ENCODE assay signal across 21 cellular contexts in genomic region chr6:45556828-45557227, GRCh38.
DNase-seq lines count a peak whose midpoint lies in the region; ATAC-seq, FAIRE-seq and TF ChIP-seq lines count a peak whose summit lies in the region.
"Had no signal": no experiment of that assay in that cellular context is flagged by ENCODE, and none has a peak within 500 bp of the region (broad histone marks: within the 10 kb centered on the region; RNA-seq: fewer than 3 reads in every experiment).

No MANE protein-coding gene starts in this region.

- no peak overlapping the region for H2AK5ac ChIP-seq in neuronal stem cell (ENCODE audit: low read depth, low read length)

- H3K27me3 Mint-ChIP-seq in GM23338 (ENCODE audit: insufficient read depth, low read depth, poor library complexity) (peaks cover 4% of the 10 kb centered on the region), astrocyte (ENCODE audit: low read depth, unreplicated experiment) (no peaks in the 10 kb centered on the region)
- H3K27me3 Mint-ChIP-seq: activated CD4-positive, alpha-beta memory T cell treated with anti-CD3 and anti-CD28 coated beads, Interleukin-2, amount 10 ng/mL, durations not matched to agents 7 days and 5 days; activated T-cell treated with anti-CD3 and anti-CD28 coated beads, Interleukin-2, amount 50 U/mL, for 24 hours; CD4-positive, alpha-beta T cell; dendritic cell treated with granulocyte-macrophage colony-stimulating factor and Interleukin-4, amounts not matched to agents 40 ng/mL and 50 ng/mL, for 4 days had no signal

- H3K36me3 ChIP-seq in GM23338 (ENCODE audit: insufficient read depth): no peaks in the 10 kb centered on the region
- no peaks in the 10 kb centered on the region for H3K36me3 ChIP-seq in astrocyte (ENCODE audit: insufficient read depth, low read length)
- no peaks in the 10 kb centered on the region for H3K36me3 ChIP-seq in neuronal stem cell (replicated peaks in 1 of 2; ENCODE audit: control insufficient read depth in 2 of 2, insufficient read depth in 2 of 2, low read length in 2 of 2)
- no peaks in the 10 kb centered on the region for H3K36me3 ChIP-seq in transverse colon
- H3K36me3 ChIP-seq: right lobe of liver had no signal

- H3K4me3 ChIP-seq in GM23338: no peak overlapping the region
- no peak overlapping the region for H3K4me3 ChIP-seq in astrocyte (ENCODE audit: insufficient read depth, low read depth, low read length)
- no peak overlapping the region for H3K4me3 ChIP-seq in neuronal stem cell (ENCODE audit: low read length in 2 of 2)
- no peak overlapping the region for H3K4me3 ChIP-seq in transverse colon
- H3K4me3 ChIP-seq: body of pancreas, right lobe of liver had no signal

- peaks cover 2% of the 10 kb centered on the region for H3K79me1 ChIP-seq in neuronal stem cell (ENCODE audit: low read depth, low read length)

- H3K9me3 ChIP-seq in astrocyte (ENCODE audit: insufficient read depth, low read depth, low read length) (no peaks in the 10 kb centered on the region), neuronal stem cell (replicated peaks in 1 of 2; ENCODE audit: control insufficient read depth in 2 of 2, insufficient read depth in 1 of 2, low read depth in 1 of 2, low read length in 2 of 2) (no peaks in the 10 kb centered on the region), transverse colon (no peaks in the 10 kb centered on the region)
- H3K9me3 ChIP-seq: body of pancreas, right lobe of liver had no signal

- no peak overlapping the region for H2BK15ac ChIP-seq in neuronal stem cell (ENCODE audit: low read length)

- H3K4me3 Mint-ChIP-seq in GM23338 (no peak overlapping the region), astrocyte (ENCODE audit: unreplicated experiment) (no peak overlapping the region)
- H3K4me3 Mint-ChIP-seq: activated CD4-positive, alpha-beta memory T cell treated with anti-CD3 and anti-CD28 coated beads, Interleukin-2, amount 10 ng/mL, durations not matched to agents 7 days and 5 days; activated naive CD4-positive, alpha-beta T cell treated with anti-CD3 and anti-CD28 coated beads, Interleukin-2, amount 10 ng/mL, durations not matched to agents 7 days and 5 days; activated T-cell treated with anti-CD3 and anti-CD28 coated beads, Interleukin-2, amount 50 U/mL, for 24 hours; CD4-positive, alpha-beta T cell; dendritic cell treated with granulocyte-macrophage colony-stimulating factor and Interleukin-4, amounts not matched to agents 40 ng/mL and 50 ng/mL, for 4 days had no signal

- H3K36me3 Mint-ChIP-seq in GM23338 (ENCODE audit: low read depth) (no peaks in the 10 kb centered on the region), astrocyte (ENCODE audit: low read depth, unreplicated experiment) (no peaks in the 10 kb centered on the region)

- H3K4ac ChIP-seq in neuronal stem cell (ENCODE audit: low read length): no peak overlapping the region

- no peak overlapping the region for H3K27ac Mint-ChIP-seq in GM23338
- no peak overlapping the region for H3K27ac Mint-ChIP-seq in astrocyte (ENCODE audit: unreplicated experiment)
- H3K27ac Mint-ChIP-seq: activated CD4-positive, alpha-beta memory T cell treated with anti-CD3 and anti-CD28 coated beads, Interleukin-2, amount 10 ng/mL, durations not matched to agents 7 days and 5 days; activated naive CD4-positive, alpha-beta T cell treated with anti-CD3 and anti-CD28 coated beads, Interleukin-2, amount 10 ng/mL, durations not matched to agents 7 days and 5 days; activated T-cell treated with anti-CD3 and anti-CD28 coated beads, Interleukin-2, amount 50 U/mL, for 24 hours; CD4-positive, alpha-beta T cell; dendritic cell treated with granulocyte-macrophage colony-stimulating factor and Interleukin-4, amounts not matched to agents 40 ng/mL and 50 ng/mL, for 4 days had no signal

- no peak overlapping the region for H4K8ac ChIP-seq in neuronal stem cell (ENCODE audit: low read depth, low read length)

- no peak for TF ChIP-seq CTCF in GM23338 (conservative IDR thresholded peaks at IDR 0.05; ENCODE audit: low read depth in 2 of 2)
- TF ChIP-seq CTCF in astrocyte (IDR thresholded peaks at IDR 0.05; ENCODE audit: insufficient read depth, low read depth, low read length): no peak
- TF ChIP-seq CTCF in transverse colon (IDR thresholded peaks at IDR 0.05): no peak

- peak overlapping the region; percentile 68 for H3K9ac ChIP-seq in astrocyte (ENCODE audit: low read length)
- no peak overlapping the region for H3K9ac ChIP-seq in neuronal stem cell (ENCODE audit: low read depth, low read length, poor library complexity)

- in situ Hi-C loops in transverse colon (cut with MboI; ENCODE audit: low pct_ligation_motif_present in 1 of 4, low pct_unique_long_range_greater_than_20kb in 1 of 4, low sequenced_read_pairs in 3 of 4): no loop called here

- H2BK120ac ChIP-seq in neuronal stem cell (ENCODE audit: low read depth, low read length): no peak overlapping the region

- no peak overlapping the region for H3K14ac ChIP-seq in neuronal stem cell (ENCODE audit: low read length)

- no peak overlapping the region for H2BK5ac ChIP-seq in neuronal stem cell (ENCODE audit: low read length)

- no peak for FAIRE-seq in astrocyte (lab: Jason Lieb, UNC)

- no peak for DNase-seq in GM23338 (ENCODE audit: low spot score)
- no peak for DNase-seq in astrocyte (ENCODE audit: low read depth)
- no peak for DNase-seq in neuronal stem cell (ENCODE audit: low spot score)
- no peak for DNase-seq in transverse colon
- no peak for DNase-seq in inferior parietal cortex (ENCODE audit: extremely low spot score)
- DNase-seq in middle frontal gyrus (ENCODE audit: extremely low spot score, low spot score): no peak
- DNase-seq in stimulated activated CD4-positive, alpha-beta T cell treated with anti-CD3 and anti-CD28 coated beads, Interleukin-2, amount 100 ng/mL, for 24 hours: no peak
- DNase-seq: activated CD4-positive, alpha-beta memory T cell treated with anti-CD3 and anti-CD28 coated beads, Interleukin-2, amount 10 ng/mL, durations not matched to agents 7 days and 5 days; activated naive CD4-positive, alpha-beta T cell treated with anti-CD3 and anti-CD28 coated beads, Interleukin-2, amount 10 ng/mL, durations not matched to agents 7 days and 5 days; activated T-cell treated with anti-CD3 and anti-CD28 coated beads, Interleukin-2, amount 50 U/mL, for 24 hours; CD4-positive, alpha-beta T cell; DND-41; Karpas-422; NCI-H1105; NCI-H748 treated with DMSO at 0.1 percent for 48 hours; right lobe of liver; stimulated activated CD4-positive, alpha-beta T cell treated with anti-CD3 and anti-CD28 coated beads, Interleukin-4, amount 100 ng/mL, for 1 hour; SW 1271 had no signal

- TF ChIP-seq EP300 in transverse colon (IDR thresholded peaks at IDR 0.05; ENCODE audit: low read depth): no peak

- H3K4me1 Mint-ChIP-seq in GM23338: peaks cover 3% of the 10 kb centered on the region; the same call in 1 of the 3 replicates
- peaks cover 28% of the 10 kb centered on the region for H3K4me1 Mint-ChIP-seq in astrocyte (ENCODE audit: low read depth, unreplicated experiment)

- no peak for TF ChIP-seq POLR2A in transverse colon (IDR thresholded peaks at IDR 0.05)

- no CpG with 5 or more reads among the region's 5 CpGs for WGBS in neuronal stem cell (ENCODE audit: extremely low coverage in 2 of 2, insufficient read length in 2 of 2, insufficient replicate concordance in 1 of 2), 2 donors
- 84% methylated on average over 3 to 5 of the region's 5 CpGs for WGBS in transverse colon (ENCODE audit: low coverage in 1 of 2), 2 donors

- H2AFZ ChIP-seq in GM23338: peak overlapping the region; percentile 4; the same call in 1 of the 2 replicates
- no peak overlapping the region for H2AFZ ChIP-seq in astrocyte (ENCODE audit: low read depth, low read length)
- no peak overlapping the region for H2AFZ ChIP-seq in neuronal stem cell (ENCODE audit: low read length)

- no peaks in the 10 kb centered on the region for H3K79me2 ChIP-seq in GM23338 (replicated peaks; ENCODE audit: insufficient read depth)
- H3K79me2 ChIP-seq in astrocyte (ENCODE audit: insufficient read depth, low read length): no peaks in the 10 kb centered on the region

- H3K4me2 ChIP-seq in GM23338 (no peak overlapping the region), astrocyte (ENCODE audit: low read length) (peak overlapping the region; percentile 83), neuronal stem cell (ENCODE audit: insufficient read depth, low read length, poor library complexity, severe bottlenecking) (no peak overlapping the region)

- H3K27me3 ChIP-seq in GM23338 (ENCODE audit: insufficient read depth) (no peaks in the 10 kb centered on the region), astrocyte (ENCODE audit: insufficient read depth, low read length) (no peaks in the 10 kb centered on the region), neuronal stem cell (ENCODE audit: control insufficient read depth in 3 of 3, insufficient read depth in 3 of 3, low read depth in 1 of 3, low read length in 3 of 3) (peaks cover 0 to 2% (median 0%) of the 10 kb centered on the region in 3 experiments), transverse colon (no peaks in the 10 kb centered on the region)
- H3K27me3 ChIP-seq: body of pancreas, right lobe of liver had no signal

- H3K27ac ChIP-seq in GM23338 (ENCODE audit: low read depth) (no peak overlapping the region), astrocyte (ENCODE audit: low read depth, low read length) (no peak overlapping the region), neuronal stem cell (replicated peaks; ENCODE audit: low read length) (no peak overlapping the region), transverse colon (peak overlapping the region; percentile 68 to 72 (median 70))
- H3K27ac ChIP-seq: right lobe of liver had no signal

- H3K9me3 Mint-ChIP-seq in GM23338: no peaks in the 10 kb centered on the region
- H3K9me3 Mint-ChIP-seq in astrocyte (ENCODE audit: unreplicated experiment): no peaks in the 10 kb centered on the region
- H3K9me3 Mint-ChIP-seq: activated CD4-positive, alpha-beta memory T cell treated with anti-CD3 and anti-CD28 coated beads, Interleukin-2, amount 10 ng/mL, durations not matched to agents 7 days and 5 days; CD4-positive, alpha-beta T cell; dendritic cell treated with granulocyte-macrophage colony-stimulating factor and Interleukin-4, amounts not matched to agents 40 ng/mL and 50 ng/mL, for 4 days; nephron had no signal

- H2BK12ac ChIP-seq in neuronal stem cell (ENCODE audit: low read length): no peak overlapping the region

- H3K23ac ChIP-seq in neuronal stem cell (ENCODE audit: low read depth, low read length, poor library complexity): no peak overlapping the region

- H4K20me1 ChIP-seq in GM23338 (replicated peaks; ENCODE audit: insufficient read depth) (no peaks in the 10 kb centered on the region), astrocyte (ENCODE audit: insufficient read depth, low read length) (no peaks in the 10 kb centered on the region)

- no peak overlapping the region for H4K91ac ChIP-seq in neuronal stem cell (ENCODE audit: low read depth, low read length, poor library complexity)

- H3K9me2 ChIP-seq in GM23338 (ENCODE audit: insufficient read depth): peaks cover 7% of the 10 kb centered on the region; the same call in 1 of the 2 replicates

- H3K4me1 ChIP-seq in GM23338 (ENCODE audit: insufficient read depth): no peaks in the 10 kb centered on the region
- peaks cover 21% of the 10 kb centered on the region for H3K4me1 ChIP-seq in astrocyte (ENCODE audit: insufficient read depth, low read length)
- peaks cover 6 to 8% of the 10 kb centered on the region in 2 donors for H3K4me1 ChIP-seq in neuronal stem cell (ENCODE audit: control insufficient read depth in 2 of 2, insufficient read depth in 1 of 2, low read depth in 1 of 2, low read length in 2 of 2)
- H3K4me1 ChIP-seq in transverse colon: peaks cover 0 to 21% (median 16%) of the 10 kb centered on the region in 4 donors
- H3K4me1 ChIP-seq: right lobe of liver had no signal

- intact Hi-C loops in transverse colon (cut with DNase I; ENCODE audit: low total_unique reads): no loop called here

- peak overlapping the region; percentile 42 for H3K18ac ChIP-seq in neuronal stem cell (ENCODE audit: low read length)

- ATAC-seq in GM23338: no peak
- ATAC-seq: body of pancreas had no signal

- H3F3A ChIP-seq in GM23338 (replicated peaks; ENCODE audit: low read depth): no peaks in the 10 kb centered on the region

Comparison
In these comparisons a context has a peak if more than half of its experiments do, and no peak if none do; other contexts are left out.
1. H3K27ac ChIP-seq: peak in transverse colon (4 of 4); none in GM23338 (single experiment), astrocyte (single experiment) and neuronal stem cell (single experiment).